ENCODE assay signal across 10 cellular contexts in the genomic region with DNA sequence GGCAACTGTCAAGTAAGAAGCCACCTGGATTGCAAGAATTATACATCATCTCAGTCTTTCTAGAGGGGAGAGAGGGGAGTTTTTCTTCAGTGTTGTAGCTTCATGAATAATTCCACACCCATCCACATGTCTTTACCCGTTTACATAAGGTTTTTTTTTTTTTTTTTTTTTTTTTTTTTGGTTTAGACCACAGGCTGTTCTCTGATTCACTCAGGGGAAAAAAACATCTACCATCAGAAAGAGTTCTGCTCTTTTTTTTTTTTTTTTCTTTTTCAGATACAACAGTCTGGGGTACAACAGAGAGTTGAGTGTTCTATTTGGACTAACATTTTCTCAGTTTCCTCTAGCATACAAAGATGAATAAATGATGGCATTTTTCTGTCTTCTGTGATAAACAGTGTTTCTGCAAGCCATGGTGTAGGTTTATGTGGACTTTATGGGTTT. TPM values are rescaled to one million over a fixed set of nuclear protein-coding genes. Genes with fewer than 3 reads are reported as not detected.
DNase-seq lines count a peak whose midpoint lies in the region; ATAC-seq and TF ChIP-seq lines count a peak whose summit lies in the region.
"Had no signal": no experiment of that assay in that cellular context is flagged by ENCODE, and none has a peak within 500 bp of the region (broad histone marks: within the 10 kb centered on the region; RNA-seq: fewer than 3 reads in every experiment).

No MANE protein-coding gene starts in this region.

- no peak for ATAC-seq in IMR-90 (ENCODE audit: low read depth)
- ATAC-seq in GM19035 (IDR thresholded peaks at IDR 0.05; ENCODE audit: unreplicated experiment) = no peak
- no peak for ATAC-seq in left cardiac atrium

- H3K79me1 ChIP-seq in IMR-90 (ENCODE audit: low read depth in 1 of 2, low read length in 2 of 2) = no peaks in the 10 kb centered on the region; a peak in 1 of 4 replicates

- H4K91ac ChIP-seq in IMR-90 (ENCODE audit: insufficient read depth, low read depth, low read length) = no peak overlapping the region

- no peak overlapping the region for H2AK5ac ChIP-seq in IMR-90 (ENCODE audit: low read depth, low read length)

- no peak overlapping the region for H2BK20ac ChIP-seq in IMR-90 (ENCODE audit: low read depth, low read length)

- no peak overlapping the region for H3K4me2 ChIP-seq in IMR-90 (ENCODE audit: low read depth, low read length)

- CTCF ChIA-PET in MCF 10A (lab: Yijun Ruan, JAX) (interaction anchor here (0.6 to 5.6 kb wide), 18 partner anchors 9 to 304 kb away, joined by 3 to 84 read pairs (median 4); a partner anchor contains a TSS), IMR-90 (lab: Yijun Ruan, JAX) (interaction anchor here (0.6 kb wide), 1 partner anchor 44 kb away, joined by 5 read pairs; no protein-coding TSS in a partner anchor)

- intact Hi-C loops in MCF 10A (cut with micrococcal nuclease) (loop anchor here (1.0 kb wide), 2 partner anchors 44 to 212 kb away; a partner anchor contains a TSS), breast epithelium (cut with DNase I; ENCODE audit: low total_unique reads) (no loop called here), IMR-90 (cut with micrococcal nuclease) (loop anchor here (10.0 kb wide), 1 partner anchor 349 kb away; no protein-coding TSS in a partner anchor), left cardiac atrium (cut with DNase I) (no loop called here), vagina (cut with DNase I) (no loop called here)

- H2AFZ ChIP-seq in IMR-90 (replicated peaks; ENCODE audit: low read length, poor library complexity) = no peak overlapping the region

- no peak overlapping the region for H3K4ac ChIP-seq in IMR-90 (ENCODE audit: low read depth, low read length)

- no peak overlapping the region for H3K18ac ChIP-seq in IMR-90 (ENCODE audit: low read depth, low read length)

- H3K36me3 Mint-ChIP-seq in MCF 10A (ENCODE audit: insufficient read depth, unreplicated experiment) (no peaks in the 10 kb centered on the region), type B pancreatic cell (no peaks in the 10 kb centered on the region)

- no peaks in the 10 kb centered on the region for H3K27me3 ChIP-seq in breast epithelium
- no peaks in the 10 kb centered on the region; the same call in 1 of the 2 replicates for H3K27me3 ChIP-seq in IMR-90 (ENCODE audit: control insufficient read depth, insufficient read depth, low read length)
- H3K27me3 ChIP-seq in vagina = no peaks in the 10 kb centered on the region

- H3K27me3 Mint-ChIP-seq in MCF 10A (ENCODE audit: insufficient read depth, unreplicated experiment) (no peaks in the 10 kb centered on the region), type B pancreatic cell (no peaks in the 10 kb centered on the region)

- H3K4me1 ChIP-seq in breast epithelium (no peaks in the 10 kb centered on the region), IMR-90 (ENCODE audit: control insufficient read depth, insufficient read depth, low read length) (no peaks in the 10 kb centered on the region; the same call in 1 of the 2 replicates), vagina (peaks cover 11% of the 10 kb centered on the region)

- no peak overlapping the region for H4K5ac ChIP-seq in IMR-90 (ENCODE audit: low read depth, low read length)

- peak; percentile 30 for DNase-seq in MCF 10A (ENCODE audit: unreplicated experiment)
- no peak for DNase-seq in breast epithelium (ENCODE audit: low spot score in 2 of 2)
- peak; percentile 56 for DNase-seq in IMR-90
- peak; percentile 37 for DNase-seq in astrocyte of the spinal cord (ENCODE audit: low read depth, low spot score)
- no peak for DNase-seq in type B pancreatic cell (ENCODE audit: extremely low spot score, unreplicated experiment)
- DNase-seq in left cardiac atrium = no peak
- DNase-seq in vagina (ENCODE audit: extremely low spot score in 2 of 2) = no peak
- DNase-seq: NCI-H187 had no signal

- no peak overlapping the region for H4K8ac ChIP-seq in IMR-90 (ENCODE audit: low read depth in 2 of 2, low read length in 2 of 2)

- no peak overlapping the region for H2AK9ac ChIP-seq in IMR-90 (replicated peaks; ENCODE audit: low read depth, low read length, poor library complexity)

- TF ChIP-seq POLR2A in breast epithelium (IDR thresholded peaks at IDR 0.05) (no peak), IMR-90 (IDR thresholded peaks at IDR 0.05; ENCODE audit: low read depth, low read length) (no peak), vagina (IDR thresholded peaks at IDR 0.05) (no peak)

- H3K56ac ChIP-seq in IMR-90 (ENCODE audit: extremely low read depth, insufficient read depth, low read length) = no peak overlapping the region

- dilution Hi-C loops in IMR-90 (cut with HindIII; ENCODE audit: low sequenced_read_pairs, unreplicated experiment) = no loop called here

- H3K9me3 ChIP-seq in breast epithelium = no peaks in the 10 kb centered on the region
- no peaks in the 10 kb centered on the region for H3K9me3 ChIP-seq in IMR-90 (ENCODE audit: control insufficient read depth, insufficient read depth, low read length)
- no peaks in the 10 kb centered on the region for H3K9me3 ChIP-seq in vagina

- H3K23ac ChIP-seq in IMR-90 (ENCODE audit: low read depth, low read length) = no peak overlapping the region

- peaks cover 10% of the 10 kb centered on the region for H3K4me1 Mint-ChIP-seq in MCF 10A (ENCODE audit: insufficient read depth, unreplicated experiment)
- no peaks in the 10 kb centered on the region for H3K4me1 Mint-ChIP-seq in type B pancreatic cell (ENCODE audit: unreplicated experiment)

- no peak for TF ChIP-seq RAD21 in IMR-90 (IDR thresholded peaks at IDR 0.05; ENCODE audit: low read length)

- BruUV-seq in MCF 10A (replicated peaks; lab: Mats Ljungman, UMichigan) (no TSS peak), IMR-90 (replicated peaks; lab: Mats Ljungman, UMichigan) (no TSS peak)

- H3K27ac Mint-ChIP-seq in MCF 10A (ENCODE audit: low read depth, unreplicated experiment) = peak overlapping the region; percentile 65
- peak overlapping the region; percentile 81 for H3K27ac Mint-ChIP-seq in type B pancreatic cell

- H3K4me3 Mint-ChIP-seq in MCF 10A (ENCODE audit: unreplicated experiment) (no peak overlapping the region), type B pancreatic cell (no peak overlapping the region)

- H3K27ac ChIP-seq in breast epithelium (peak overlapping the region in 1 of 2 donors; percentile 33), IMR-90 (ENCODE audit: insufficient read depth, low read length) (no peak overlapping the region), vagina (no peak overlapping the region)
- H3K27ac ChIP-seq: coronary artery had no signal

- no peak for TF ChIP-seq CTCF in MCF 10A (IDR thresholded peaks at IDR 0.05; ENCODE audit: unreplicated experiment)
- no peak for TF ChIP-seq CTCF in breast epithelium (IDR thresholded peaks at IDR 0.05)
- no peak for TF ChIP-seq CTCF in IMR-90 (conservative IDR thresholded peaks at IDR 0.05; ENCODE audit: low read depth, low read length)
- no peak for TF ChIP-seq CTCF in astrocyte of the spinal cord (IDR thresholded peaks at IDR 0.05; ENCODE audit: low read depth, low read length)
- no peak for TF ChIP-seq CTCF in type B pancreatic cell (conservative IDR thresholded peaks at IDR 0.05)
- no peak for TF ChIP-seq CTCF in vagina (IDR thresholded peaks at IDR 0.05)

- H3K14ac ChIP-seq in IMR-90 (replicated peaks; ENCODE audit: low read depth, low read length) = no peak overlapping the region

- H4K20me1 ChIP-seq in IMR-90 (ENCODE audit: insufficient read depth, low read length) = no peaks in the 10 kb centered on the region

- WGBS in IMR-90 (ENCODE audit: extremely low coverage in 2 of 2, insufficient read length in 1 of 2), 2 experiments = no CpG with 5 or more reads among the region's 1 CpG

- no peak overlapping the region for H3K9ac ChIP-seq in IMR-90 (ENCODE audit: low read depth, low read length)

- in situ Hi-C loops in IMR-90 (cut with MboI; ENCODE audit: low sequenced_read_pairs) (loop anchor here (5.0 to 10.0 kb wide), 2 partner anchors 177 to 419 kb away; no protein-coding TSS in a partner anchor), astrocyte of the spinal cord (cut with HindIII; ENCODE audit: low sequenced_read_pairs) (no loop called here)

- no peak overlapping the region for H2BK120ac ChIP-seq in IMR-90 (ENCODE audit: low read depth, low read length)

- POLR2A ChIA-PET in MCF 10A (lab: Yijun Ruan, JAX) = interaction anchor here (0.6 to 5.1 kb wide), 25 partner anchors 9 to 269 kb away, joined by 3 to 59 read pairs (median 5); a partner anchor contains a TSS
- POLR2A ChIA-PET in IMR-90 (lab: Charles Lee; ENCODE audit: unreplicated experiment) = no interaction called here

- no peak overlapping the region for H3K4me3 ChIP-seq in breast epithelium
- H3K4me3 ChIP-seq in IMR-90 (ENCODE audit: insufficient read depth, low read depth, low read length) = no peak overlapping the region
- H3K4me3 ChIP-seq in astrocyte of the spinal cord (ENCODE audit: low read depth, low read length) = no peak overlapping the region
- no peak overlapping the region for H3K4me3 ChIP-seq in vagina
- H3K4me3 ChIP-seq: coronary artery had no signal

- H2BK15ac ChIP-seq in IMR-90 (ENCODE audit: low read depth, low read length) = no peak overlapping the region

- H3K9me3 Mint-ChIP-seq in MCF 10A (ENCODE audit: unreplicated experiment) (no peaks in the 10 kb centered on the region), type B pancreatic cell (no peaks in the 10 kb centered on the region)

- H2BK5ac ChIP-seq in IMR-90 (ENCODE audit: low read depth, low read length, poor library complexity, severe bottlenecking) = no peak overlapping the region

- no peaks in the 10 kb centered on the region for H3K9me1 ChIP-seq in IMR-90 (ENCODE audit: insufficient read depth, low read length)

- no peaks in the 10 kb centered on the region for H3K36me3 ChIP-seq in breast epithelium
- no peaks in the 10 kb centered on the region for H3K36me3 ChIP-seq in IMR-90 (ENCODE audit: control insufficient read depth, insufficient read depth, low read length)
- no peaks in the 10 kb centered on the region for H3K36me3 ChIP-seq in vagina

TF ChIP-seq in IMR-90, 13 proteins besides CTCF, POLR2A, EP300 and RAD21 (continues in another document):
- TF ChIP-seq MAFK (IDR thresholded peaks at IDR 0.05; ENCODE audit: low read depth, low read length) = no peak

RNA-seq across cellular contexts. Expression of a gene that starts 4.9 kb away (rescaled TPM):
- 13.4 and 25.5 TPM in 2 replicates for total RNA-seq in MCF 10A (2022)
- under 1 TPM; under 0.01 to 0.64 (median 0.29) TPM for total RNA-seq in breast epithelium
- total RNA-seq in IMR-90 (2012; rRNA removed) = 4.7 and 10.8 TPM in 2 replicates
- polyA plus RNA-seq in IMR-90 (2012; rRNA removed) = 1.9 and 2.3 TPM in 2 replicates
- 0.11 and 0.19 TPM in 2 replicates for polyA plus RNA-seq in IMR-90 (2012; cell fraction: cytosol; rRNA removed)
- polyA plus RNA-seq in IMR-90 (2012; cell fraction: nucleus; rRNA removed; ENCODE audit: low replicate concordance) = 0.14 and 0.96 TPM in 2 replicates
- total RNA-seq in type B pancreatic cell (ENCODE audit: low replicate concordance) = 3.8 and 12.8 TPM in 2 replicates
- under 1 TPM; 0.05 to 0.27 TPM for total RNA-seq in left cardiac atrium
- total RNA-seq in vagina = 0.74 TPM

RNA-seq across cellular contexts. Expression of a gene that starts 44.3 kb away (rescaled TPM):
- 36.6 and 50.7 TPM in 2 replicates for total RNA-seq in MCF 10A (2022)
- 10 to 100 TPM; 23.6 to 30.1 (median 24.2) TPM for total RNA-seq in breast epithelium
- 9.1 and 11.1 TPM in 2 replicates for total RNA-seq in IMR-90 (2012; rRNA removed)
- 6.8 and 8.6 TPM in 2 replicates for polyA plus RNA-seq in IMR-90 (2012; rRNA removed)
- 2.1 and 3.2 TPM in 2 replicates for polyA plus RNA-seq in IMR-90 (2012; cell fraction: cytosol; rRNA removed)
- polyA plus RNA-seq in IMR-90 (2012; cell fraction: nucleus; rRNA removed; ENCODE audit: low replicate concordance) = 1.5 and 10.5 TPM in 2 replicates
- 17.1 and 19.0 TPM in 2 replicates for total RNA-seq in type B pancreatic cell (ENCODE audit: low replicate concordance)
- total RNA-seq in left cardiac atrium = 10 to 100 TPM in 1 of 2 donors, 1 to 10 TPM in 1; 9.7 to 11.9 TPM
- total RNA-seq in vagina = 16.2 TPM

Comparison
In these comparisons a context has a peak if more than half of its experiments do, and no peak if none do; other contexts are left out.
1. DNase-seq: peak in MCF 10A (single experiment), IMR-90 (single experiment) and astrocyte of the spinal cord (single experiment); none in breast epithelium (0 of 2), type B pancreatic cell (single experiment), left cardiac atrium (single experiment) and vagina (0 of 2).
2. intact Hi-C loops: an anchor here in MCF 10A (1.0 kb wide) and IMR-90 (10.0 kb wide); none called in breast epithelium, left cardiac atrium and vagina.